Comparison of ENCODE assay signal across 1 cellular context in the genomic region with DNA sequence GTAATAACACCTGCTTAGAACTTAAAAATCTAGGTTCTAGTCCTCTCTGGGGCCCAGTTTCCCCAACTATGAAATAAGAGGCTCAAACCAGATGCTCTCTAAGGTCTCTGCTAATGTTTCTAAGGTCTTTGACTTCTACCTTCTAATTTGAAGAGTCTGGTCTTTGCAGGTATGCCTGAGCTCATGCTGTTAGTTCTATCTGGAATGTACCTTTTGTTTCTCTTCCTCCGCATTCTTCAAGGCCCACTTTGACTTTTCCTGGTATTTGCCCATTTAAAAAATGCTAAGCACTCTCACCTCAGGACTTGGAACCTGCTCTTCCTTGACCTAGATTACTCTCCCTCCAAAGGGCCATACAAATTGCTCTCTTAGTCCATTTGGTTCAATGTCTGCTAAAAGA.
TF ChIP-seq lines count a peak whose summit lies in the region.

No MANE protein-coding gene starts in this region.

TF ChIP-seq in WTC11, 78 proteins besides CTCF, POLR2A, EP300 and RAD21 (continued from another document):
- TF ChIP-seq, protein P1, sequence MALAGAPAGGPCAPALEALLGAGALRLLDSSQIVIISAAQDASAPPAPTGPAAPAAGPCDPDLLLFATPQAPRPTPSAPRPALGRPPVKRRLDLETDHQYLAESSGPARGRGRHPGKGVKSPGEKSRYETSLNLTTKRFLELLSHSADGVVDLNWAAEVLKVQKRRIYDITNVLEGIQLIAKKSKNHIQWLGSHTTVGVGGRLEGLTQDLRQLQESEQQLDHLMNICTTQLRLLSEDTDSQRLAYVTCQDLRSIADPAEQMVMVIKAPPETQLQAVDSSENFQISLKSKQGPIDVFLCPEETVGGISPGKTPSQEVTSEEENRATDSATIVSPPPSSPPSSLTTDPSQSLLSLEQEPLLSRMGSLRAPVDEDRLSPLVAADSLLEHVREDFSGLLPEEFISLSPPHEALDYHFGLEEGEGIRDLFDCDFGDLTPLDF (CRISPR knock-in tag; IDR thresholded peaks at IDR 0.05), result no peak
- TF ChIP-seq, protein P2, sequence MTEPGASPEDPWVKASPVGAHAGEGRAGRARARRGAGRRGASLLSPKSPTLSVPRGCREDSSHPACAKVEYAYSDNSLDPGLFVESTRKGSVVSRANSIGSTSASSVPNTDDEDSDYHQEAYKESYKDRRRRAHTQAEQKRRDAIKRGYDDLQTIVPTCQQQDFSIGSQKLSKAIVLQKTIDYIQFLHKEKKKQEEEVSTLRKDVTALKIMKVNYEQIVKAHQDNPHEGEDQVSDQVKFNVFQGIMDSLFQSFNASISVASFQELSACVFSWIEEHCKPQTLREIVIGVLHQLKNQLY (CRISPR knock-in tag; IDR thresholded peaks at IDR 0.05), result no peak
- TF ChIP-seq, protein P3, sequence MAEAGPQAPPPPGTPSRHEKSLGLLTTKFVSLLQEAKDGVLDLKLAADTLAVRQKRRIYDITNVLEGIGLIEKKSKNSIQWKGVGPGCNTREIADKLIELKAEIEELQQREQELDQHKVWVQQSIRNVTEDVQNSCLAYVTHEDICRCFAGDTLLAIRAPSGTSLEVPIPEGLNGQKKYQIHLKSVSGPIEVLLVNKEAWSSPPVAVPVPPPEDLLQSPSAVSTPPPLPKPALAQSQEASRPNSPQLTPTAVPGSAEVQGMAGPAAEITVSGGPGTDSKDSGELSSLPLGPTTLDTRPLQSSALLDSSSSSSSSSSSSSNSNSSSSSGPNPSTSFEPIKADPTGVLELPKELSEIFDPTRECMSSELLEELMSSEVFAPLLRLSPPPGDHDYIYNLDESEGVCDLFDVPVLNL (CRISPR knock-in tag; IDR thresholded peaks at IDR 0.05; ENCODE audit: borderline replicate concordance, low read depth), result no peak
- TF ChIP-seq GTF2I (CRISPR knock-in tag; conservative IDR thresholded peaks at IDR 0.05) (no peak), MYBL2 (CRISPR knock-in tag; IDR thresholded peaks at IDR 0.05) (no peak)
TF ChIP-seq in WTC11: peak in this region for 0.
